In the genomic region with DNA sequence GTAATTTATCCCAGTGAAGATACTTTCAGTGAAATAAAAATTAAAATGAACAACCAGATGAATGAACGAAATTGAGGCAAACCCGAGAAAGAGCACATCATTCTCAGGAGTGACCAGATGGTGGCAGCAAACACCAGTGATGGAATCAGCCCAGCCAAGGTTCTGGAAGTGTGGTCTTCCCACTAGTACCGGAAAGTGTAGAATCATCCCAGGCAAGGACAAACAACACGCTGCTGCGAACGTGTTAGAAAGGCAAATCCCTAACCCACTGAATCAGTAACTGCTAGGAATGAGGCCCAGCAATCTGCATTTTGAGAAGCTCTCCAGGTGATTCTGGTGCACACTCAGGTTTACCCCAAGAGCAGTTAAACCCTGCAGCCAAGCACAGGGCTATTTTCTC, we compare ENCODE assay signal across 9 cellular contexts. TPM values are rescaled to one million over a fixed set of nuclear protein-coding genes. Genes with fewer than 3 reads are reported as not detected.
A peak's percentile ranks its signal among the peaks of the same experiment; 100 is the strongest.
DNase-seq lines count a peak whose midpoint lies in the region; ATAC-seq, FAIRE-seq and TF ChIP-seq lines count a peak whose summit lies in the region.
"Had no signal": no experiment of that assay in that cellular context is flagged by ENCODE, and none has a peak within 500 bp of the region (broad histone marks: within the 10 kb centered on the region; RNA-seq: fewer than 3 reads in every experiment).

No MANE protein-coding gene starts in this region.

- WGBS in mammary epithelial cell (ENCODE audit: low coverage, missing lambda C conversion rate) = 4% methylated on average over 6 of the region's 6 CpGs

- H3K4me3 ChIP-seq in H7 (ENCODE audit: insufficient read depth, low read depth, low read length) (no peak overlapping the region), mammary epithelial cell (replicated peaks in 1 of 3; ENCODE audit: insufficient read depth in 1 of 3, low read depth in 2 of 3, low read length in 3 of 3) (no peak overlapping the region)

- H3K9ac ChIP-seq in mammary epithelial cell (ENCODE audit: insufficient read depth, low read length) = no peak overlapping the region

- no peak overlapping the region for H2AFZ ChIP-seq in mammary epithelial cell (ENCODE audit: low read depth, low read length)

- intact Hi-C loops in mammary epithelial cell (cut with micrococcal nuclease) = loop anchor here (1.0 to 10.0 kb wide), 5 partner anchors 168 to 630 kb away; a partner anchor contains a TSS

- no peaks in the 10 kb centered on the region for H3K79me2 ChIP-seq in mammary epithelial cell (ENCODE audit: insufficient read depth, low read length)

- peaks cover under 1% of the 10 kb centered on the region for H3K9me3 ChIP-seq in mammary epithelial cell (replicated peaks; ENCODE audit: insufficient read depth, low read length)

- no peak overlapping the region for H3K27ac ChIP-seq in mammary epithelial cell (ENCODE audit: insufficient read depth, low read depth, low read length)

- H4K20me1 ChIP-seq in mammary epithelial cell (ENCODE audit: insufficient read depth, low read length) = no peaks in the 10 kb centered on the region

- DNase-seq in DMS114 treated with DMSO at 0.1 percent for 48 hours (lab: John Stamatoyannopoulos, UW; ENCODE audit: unreplicated experiment) (peak; percentile 57), H7 (peak; percentile 89), NCI-H774 (lab: John Stamatoyannopoulos, UW) (peak; percentile 45), mammary epithelial cell (peak; percentile 48), kidney tubule cell (ENCODE audit: low spot score) (peak; percentile 61), urothelium cell line (ENCODE audit: low spot score) (peak; percentile 81), GF-D8 (lab: John Stamatoyannopoulos, UW) (no peak)

- peak; percentile 85 to 87 for TF ChIP-seq CTCF in mammary epithelial cell (conservative IDR thresholded peaks at IDR 0.05 in 1 of 2, IDR thresholded peaks at IDR 0.05 in 1 of 2; ENCODE audit: extremely low read depth in 1 of 2, insufficient read depth in 1 of 2, low read depth in 1 of 2, low read length in 2 of 2)

- no peak overlapping the region for H3K4me2 ChIP-seq in mammary epithelial cell (ENCODE audit: insufficient read depth, low read depth, low read length)

- no peaks in the 10 kb centered on the region for H3K36me3 ChIP-seq in H7 (replicated peaks; ENCODE audit: control insufficient read depth, insufficient read depth, low read length)
- no peaks in the 10 kb centered on the region for H3K36me3 ChIP-seq in mammary epithelial cell (ENCODE audit: insufficient read depth, low read length)

- H3K27me3 ChIP-seq in H7 (ENCODE audit: control insufficient read depth, insufficient read depth, low read length) = no peaks in the 10 kb centered on the region; the same call in 1 of the 2 replicates
- H3K27me3 ChIP-seq in mammary epithelial cell (ENCODE audit: insufficient read depth, low read length) = no peaks in the 10 kb centered on the region

- dilution Hi-C loops in mammary epithelial cell (cut with HindIII; ENCODE audit: low sequenced_read_pairs) = loop anchor here (5.0 kb wide), 1 partner anchor 52 kb away; no protein-coding TSS in a partner anchor

- H3K4me1 ChIP-seq in mammary epithelial cell (ENCODE audit: insufficient read depth, low read length) = peaks cover 15% of the 10 kb centered on the region

- CTCF ChIA-PET in mammary epithelial cell (lab: Charles Lee; ENCODE audit: low non-redundant PET) = interaction anchor here (0.5 to 0.7 kb wide), 3 partner anchors 44 to 206 kb away, joined by 3 to 9 read pairs (median 3); no protein-coding TSS in a partner anchor

- peak; percentile 20 for FAIRE-seq in urothelium cell line (lab: Jason Lieb, UNC)

- no TSS peak for BruUV-seq in mammary epithelial cell (replicated peaks; lab: Mats Ljungman, UMichigan)

- in situ Hi-C loops in mammary epithelial cell (cut with MboI; ENCODE audit: low sequenced_read_pairs in 2 of 2) = loop anchor here in 1 of 2 donors (25.0 kb wide), 1 partner anchor 618 kb away; no protein-coding TSS in a partner anchor

- no peak for ATAC-seq in HG02610 (IDR thresholded peaks at IDR 0.05; ENCODE audit: unreplicated experiment)

RNA-seq across cellular contexts. Expression of a gene that starts 15.5 kb away (rescaled TPM):
- not detected in 2 replicates for total RNA-seq in H7 (2014; rRNA removed; shearing (Covaris generic))
- not detected for total RNA-seq in mammary epithelial cell
- not detected for polyA plus RNA-seq in mammary epithelial cell
- polyA minus RNA-seq in mammary epithelial cell = not detected
- total RNA-seq: pulmonary artery endothelial cell had no signal

RNA-seq across cellular contexts. Expression of a gene that starts 19.2 kb away (rescaled TPM):
- total RNA-seq in H7 (2014; rRNA removed; shearing (Covaris generic)) = not detected in 2 replicates
- not detected for total RNA-seq in mammary epithelial cell
- not detected for polyA plus RNA-seq in mammary epithelial cell
- not detected for polyA minus RNA-seq in mammary epithelial cell
- total RNA-seq: pulmonary artery endothelial cell had no signal

RNA-seq across cellular contexts. Expression of a gene that starts 55.7 kb away (rescaled TPM):
- 3.2 and 5.4 TPM in 2 replicates for total RNA-seq in H7 (2014; rRNA removed; shearing (Covaris generic))
- 100 to 1,000 TPM in 1 of 2 donors, 10 to 100 TPM in 1; 35.5 to 106 TPM for total RNA-seq in mammary epithelial cell
- 22.1 TPM for polyA plus RNA-seq in mammary epithelial cell
- 78.2 TPM for polyA minus RNA-seq in mammary epithelial cell
